ENCODE assay signal across 8 cellular contexts in genomic region chr17:80034654-80034976, GRCh38. TPM values are rescaled to one million over a fixed set of nuclear protein-coding genes. Genes with fewer than 3 reads are reported as not detected.
DNase-seq lines count a peak whose midpoint lies in the region; ATAC-seq, FAIRE-seq and TF ChIP-seq lines count a peak whose summit lies in the region.

No MANE protein-coding gene starts in this region.

- intact Hi-C loops in endothelial cell of umbilical vein (cut with micrococcal nuclease): no loop called here

- POLR2A ChIA-PET in endothelial cell of umbilical vein (lab: Charles Lee): interaction anchor here (0.7 kb wide), 3 partner anchors 12 to 945 kb away, joined by 3 to 4 read pairs (median 4); partner anchors contain the start of gene GAA

- no peaks in the 10 kb centered on the region for H3K36me3 ChIP-seq in CD4-positive, CD25-positive, alpha-beta regulatory T cell (ENCODE audit: control insufficient read depth, insufficient read depth, low read length)
- H3K36me3 ChIP-seq in endothelial cell of umbilical vein (ENCODE audit: control insufficient read depth in 2 of 2, extremely low read depth in 1 of 2, insufficient read depth in 2 of 2, low read length in 2 of 2) (no peaks in the 10 kb centered on the region), osteoblast (ENCODE audit: insufficient read depth, low read length) (no peaks in the 10 kb centered on the region)

- no peak for FAIRE-seq in endothelial cell of umbilical vein (lab: Jason Lieb, UNC)

- peaks cover 0 to 12% (median 9%) of the 10 kb centered on the region in 4 donors for H3K4me1 Mint-ChIP-seq in CD4-positive, CD25-positive, alpha-beta regulatory T cell

- peaks cover 17% of the 10 kb centered on the region for H3K27me3 ChIP-seq in CD4-positive, CD25-positive, alpha-beta regulatory T cell (ENCODE audit: control insufficient read depth, insufficient read depth, low read length)
- H3K27me3 ChIP-seq in endothelial cell of umbilical vein (ENCODE audit: control insufficient read depth in 2 of 2, insufficient read depth in 2 of 2, low read length in 2 of 2) (no peaks in the 10 kb centered on the region), osteoblast (ENCODE audit: insufficient read depth, low read length) (no peaks in the 10 kb centered on the region)

- peaks cover 51% of the 10 kb centered on the region for H3K27me3 Mint-ChIP-seq in CD4-positive, CD25-positive, alpha-beta regulatory T cell

- peak overlapping the region; percentile 32 for H3K4me3 ChIP-seq in CD4-positive, CD25-positive, alpha-beta regulatory T cell (ENCODE audit: low read depth, low read length)
- H3K4me3 ChIP-seq in endothelial cell of umbilical vein (replicated peaks in 1 of 3; ENCODE audit: insufficient read depth in 1 of 3, low read depth in 1 of 3, low read length in 3 of 3): peak overlapping the region; percentile 57 to 76 (median 59)
- H3K4me3 ChIP-seq in osteoblast (ENCODE audit: insufficient read depth, low read length): peak overlapping the region; percentile 91

- no peaks in the 10 kb centered on the region for H4K20me1 ChIP-seq in endothelial cell of umbilical vein (replicated peaks; ENCODE audit: control insufficient read depth, extremely low read depth, insufficient read depth, low read length)
- peaks cover 46% of the 10 kb centered on the region for H4K20me1 ChIP-seq in osteoblast (ENCODE audit: insufficient read depth, low read length)

- H3K27ac ChIP-seq in CD4-positive, CD25-positive, alpha-beta regulatory T cell (ENCODE audit: insufficient read depth, low read length, poor library complexity, severe bottlenecking): no peak overlapping the region
- peak overlapping the region; percentile 71 for H3K27ac ChIP-seq in endothelial cell of umbilical vein (ENCODE audit: insufficient read depth, low read depth, low read length)
- H3K27ac ChIP-seq in osteoblast (ENCODE audit: low read depth, low read length): peak overlapping the region; percentile 13

- H3K9ac ChIP-seq in endothelial cell of umbilical vein (replicated peaks; ENCODE audit: extremely low read depth, insufficient read depth, low read length): peak overlapping the region; percentile 80

- H3K79me2 ChIP-seq in endothelial cell of umbilical vein (ENCODE audit: control insufficient read depth, insufficient read depth, low read length): peaks cover 36% of the 10 kb centered on the region
- peaks cover 49% of the 10 kb centered on the region for H3K79me2 ChIP-seq in osteoblast (ENCODE audit: insufficient read depth, low read length)

- TF ChIP-seq POLR2A in endothelial cell of umbilical vein (IDR thresholded peaks at IDR 0.05; ENCODE audit: low read depth, low read length): no peak

- H3K27ac Mint-ChIP-seq in CD4-positive, CD25-positive, alpha-beta regulatory T cell: peak overlapping the region in 1 of 3 donors; percentile 62

- H3K4me3 Mint-ChIP-seq in CD4-positive, CD25-positive, alpha-beta regulatory T cell: peak overlapping the region; percentile 85 to 96 (median 86)

- no peaks in the 10 kb centered on the region for H3K9me3 ChIP-seq in CD4-positive, CD25-positive, alpha-beta regulatory T cell (ENCODE audit: control insufficient read depth in 2 of 2, low read length in 2 of 2)
- H3K9me3 ChIP-seq in endothelial cell of umbilical vein (replicated peaks; ENCODE audit: control insufficient read depth, insufficient read depth, low read length) (no peaks in the 10 kb centered on the region), osteoblast (ENCODE audit: low read depth, low read length) (no peaks in the 10 kb centered on the region)

- CTCF ChIA-PET in endothelial cell of umbilical vein (lab: Charles Lee): interaction anchor here (1.2 to 3.3 kb wide), 2 partner anchors 26 to 67 kb away, joined by 3 to 20 read pairs; partner anchors contain the start of gene GAA

- no peak for ATAC-seq in CD4-positive, CD25-positive, alpha-beta regulatory T cell (ENCODE audit: low read depth in 2 of 2)
- no peak for ATAC-seq in HG03280 (IDR thresholded peaks at IDR 0.05; ENCODE audit: unreplicated experiment)

- no peaks in the 10 kb centered on the region for H3K9me1 ChIP-seq in endothelial cell of umbilical vein (replicated peaks; ENCODE audit: control insufficient read depth, extremely low read depth, insufficient read depth, low read length)

- H2AFZ ChIP-seq in endothelial cell of umbilical vein (ENCODE audit: low read depth, low read length) (no peak overlapping the region), osteoblast (ENCODE audit: low read length) (peak overlapping the region; percentile 5)

- dilution Hi-C loops in endothelial cell of umbilical vein (cut with MboI; ENCODE audit: extremely low pct_ligation_motif_present, low sequenced_read_pairs): no loop called here

- peaks cover 4% of the 10 kb centered on the region for H3K36me3 Mint-ChIP-seq in CD4-positive, CD25-positive, alpha-beta regulatory T cell

- no peak for DNase-seq in CD4-positive, CD25-positive, alpha-beta regulatory T cell
- DNase-seq in NCI-H524 treated with DMSO at 0.1 percent for 48 hours (lab: John Stamatoyannopoulos, UW): peak; percentile 13
- no peak for DNase-seq in endothelial cell of umbilical vein (ENCODE audit: low read depth, low spot score)
- DNase-seq in osteoblast (ENCODE audit: insufficient read length, low spot score, missing footprints): no peak
- DNase-seq in NCI-H2081 treated with DMSO at 0.1 percent for 48 hours (lab: John Stamatoyannopoulos, UW): no peak
- DNase-seq in HK-2 (ENCODE audit: unreplicated experiment): no peak
- no peak for DNase-seq in stimulated activated CD4-positive, alpha-beta T cell treated with anti-CD3 and anti-CD28 coated beads, Interleukin-4, amount 100 ng/mL, for 1 hour

- H3K4me1 ChIP-seq in CD4-positive, CD25-positive, alpha-beta regulatory T cell (ENCODE audit: control insufficient read depth, insufficient read depth, low read length, poor library complexity, severe bottlenecking): peaks cover 20% of the 10 kb centered on the region
- H3K4me1 ChIP-seq in endothelial cell of umbilical vein (ENCODE audit: control insufficient read depth, extremely low read depth, insufficient read depth, low read length) (peaks cover 7% of the 10 kb centered on the region), osteoblast (ENCODE audit: insufficient read depth, low read length) (peaks cover 15% of the 10 kb centered on the region)

- H3K9me3 Mint-ChIP-seq in CD4-positive, CD25-positive, alpha-beta regulatory T cell: peaks cover 0 to 2% (median 0%) of the 10 kb centered on the region in 7 donors

- TSS peak; percentile 20 for BruUV-seq in endothelial cell of umbilical vein (replicated peaks; lab: Mats Ljungman, UMichigan)

- H3K4me2 ChIP-seq in endothelial cell of umbilical vein (ENCODE audit: insufficient read depth, low read length) (peak overlapping the region; percentile 84), osteoblast (ENCODE audit: insufficient read depth, low read length) (peak overlapping the region; percentile 80)

- TF ChIP-seq CTCF in endothelial cell of umbilical vein (IDR thresholded peaks at IDR 0.05; ENCODE audit: extremely low read depth in 1 of 2, insufficient read depth in 1 of 2, low read depth in 1 of 2, low read length in 2 of 2) (no peak), osteoblast (IDR thresholded peaks at IDR 0.05; ENCODE audit: extremely low read depth, low read depth, low read length) (no peak)

TF ChIP-seq in endothelial cell of umbilical vein, 7 proteins besides CTCF, POLR2A, EP300 and RAD21:
- TF ChIP-seq MAX (IDR thresholded peaks at IDR 0.05; ENCODE audit: insufficient read depth, insufficient read length): no peak
- no peak for TF ChIP-seq EZH2 (IDR thresholded peaks at IDR 0.05; ENCODE audit: borderline replicate concordance, low read depth, low read length, severe bottlenecking)
- TF ChIP-seq FOS (IDR thresholded peaks at IDR 0.05; ENCODE audit: borderline replicate concordance, insufficient read depth, low read length): no peak
- TF ChIP-seq JUN (IDR thresholded peaks at IDR 0.05; ENCODE audit: borderline replicate concordance, insufficient read depth, insufficient read length, low read depth): no peak
- no peak for TF ChIP-seq GATA2 (IDR thresholded peaks at IDR 0.05; ENCODE audit: insufficient read depth, insufficient read length, low read depth, low read length)
- TF ChIP-seq MYC (IDR thresholded peaks at IDR 0.05; ENCODE audit: low read depth, low read length): no peak
- TF ChIP-seq POLR2AphosphoS5 (IDR thresholded peaks at IDR 0.05; ENCODE audit: insufficient read depth, low read depth, low read length): no peak

RNA-seq across cellular contexts. Expression of gene TBC1D16, which starts 1.1 kb away (rescaled TPM):
- 0.72 TPM for total RNA-seq in CD4-positive, CD25-positive, alpha-beta regulatory T cell
- under 1 TPM; 0.06 to 0.27 (median 0.12) TPM for polyA plus RNA-seq in CD4-positive, CD25-positive, alpha-beta regulatory T cell
- total RNA-seq in endothelial cell of umbilical vein: 48.6 and 50.9 TPM in 2 replicates
- polyA plus RNA-seq in endothelial cell of umbilical vein: 11.8 and 12.9 TPM in 2 replicates
- 17.0 and 18.8 TPM in 2 replicates for polyA plus RNA-seq in endothelial cell of umbilical vein (2011; cell fraction: cytosol; rRNA removed)
- 27.8 and 33.2 TPM in 2 replicates for polyA plus RNA-seq in endothelial cell of umbilical vein (2011; cell fraction: nucleus; rRNA removed)
- polyA plus RNA-seq in endothelial cell of umbilical vein (2012): 42.3 and 56.7 TPM in 2 replicates
- 39.8 and 45.3 TPM in 2 replicates for polyA minus RNA-seq in endothelial cell of umbilical vein
- polyA minus RNA-seq in endothelial cell of umbilical vein (2011; cell fraction: cytosol; rRNA and poly(A)+ RNA removed): 3.7 TPM
- polyA minus RNA-seq in endothelial cell of umbilical vein (2011; cell fraction: nucleus; rRNA and poly(A)+ RNA removed): 20.3 and 27.9 TPM in 2 replicates
- 63.1 and 68.8 TPM in 2 replicates for total RNA-seq in osteoblast

RNA-seq across cellular contexts. Expression of gene CCDC40, which starts 1.8 kb away (rescaled TPM):
- total RNA-seq in CD4-positive, CD25-positive, alpha-beta regulatory T cell: 0.32 TPM
- not detected for polyA plus RNA-seq in CD4-positive, CD25-positive, alpha-beta regulatory T cell
- total RNA-seq in endothelial cell of umbilical vein (4.1 and 5.5 TPM in 2 replicates), osteoblast (8.3 and 11.8 TPM in 2 replicates)
- 1.1 and 1.4 TPM in 2 replicates for polyA plus RNA-seq in endothelial cell of umbilical vein
- 1.0 and 1.2 TPM in 2 replicates for polyA plus RNA-seq in endothelial cell of umbilical vein (2011; cell fraction: cytosol; rRNA removed)
- 8.6 and 9.7 TPM in 2 replicates for polyA plus RNA-seq in endothelial cell of umbilical vein (2011; cell fraction: nucleus; rRNA removed)
- polyA plus RNA-seq in endothelial cell of umbilical vein (2012): 2.0 and 2.3 TPM in 2 replicates
- polyA minus RNA-seq in endothelial cell of umbilical vein: 0.42 and 2.1 TPM in 2 replicates
- 1.3 TPM for polyA minus RNA-seq in endothelial cell of umbilical vein (2011; cell fraction: cytosol; rRNA and poly(A)+ RNA removed)
- 2.7 and 4.1 TPM in 2 replicates for polyA minus RNA-seq in endothelial cell of umbilical vein (2011; cell fraction: nucleus; rRNA and poly(A)+ RNA removed)

Comparison
In these comparisons a context has a peak if more than half of its experiments do, and no peak if none do; other contexts are left out.
1. H3K4me3 ChIP-seq: peak in every context shown above with its lines; median percentile 91 in osteoblast; 59 in endothelial cell of umbilical vein; 32 in CD4-positive, CD25-positive, alpha-beta regulatory T cell.
2. RNA of gene TBC1D16, which starts 1.1 kb away (total RNA-seq): 63.1 to 68.8 TPM in osteoblast and 48.6 to 50.9 TPM in endothelial cell of umbilical vein; 0.72 TPM in CD4-positive, CD25-positive, alpha-beta regulatory T cell (single experiment); every median in the first group is over 10 times any median in the second.